In genomic region chr4:64584981-64585557, GRCh38 we compare ENCODE assay signal across 8 cellular contexts.
DNase-seq lines count a peak whose midpoint lies in the region; ATAC-seq, FAIRE-seq and TF ChIP-seq lines count a peak whose summit lies in the region.

No MANE protein-coding gene starts in this region.

- 14% methylated on average over 6 of the region's 6 CpGs for WGBS in SK-N-SH (ENCODE audit: low lambda C conversion rate)

- TF ChIP-seq CTCF in SK-N-SH (IDR thresholded peaks at IDR 0.05): peak; percentile 65

- no peaks in the 10 kb centered on the region for H3K27me3 ChIP-seq in SK-N-SH (ENCODE audit: insufficient read depth)

- no peak for TF ChIP-seq EP300 in SK-N-SH (IDR thresholded peaks at IDR 0.05; ENCODE audit: borderline replicate concordance in 1 of 2, low read depth in 1 of 2, low read length in 1 of 2)

- no peak overlapping the region for H3K4me2 ChIP-seq in SK-N-SH

- H4K20me1 ChIP-seq in SK-N-SH (ENCODE audit: insufficient read depth): no peaks in the 10 kb centered on the region

- peak; percentile 59 for TF ChIP-seq RAD21 in SK-N-SH (IDR thresholded peaks at IDR 0.05; ENCODE audit: low read length)

- peak; percentile 78 for FAIRE-seq in colon (lab: Jason Lieb, UNC)

- H3F3A ChIP-seq in SK-N-SH (replicated peaks; ENCODE audit: insufficient read depth): no peaks in the 10 kb centered on the region

- H2AFZ ChIP-seq in SK-N-SH (ENCODE audit: low read depth): no peak overlapping the region

- POLR2A ChIA-PET in SK-N-SH (lab: Yijun Ruan, JAX): no interaction called here

- no peaks in the 10 kb centered on the region for H3K79me2 ChIP-seq in SK-N-SH (ENCODE audit: insufficient read depth)

- no peak overlapping the region for H3K27ac ChIP-seq in SK-N-SH (ENCODE audit: low read depth in 2 of 2, low read length in 1 of 2)

- no peak overlapping the region for H3K9ac ChIP-seq in SK-N-SH

- no peaks in the 10 kb centered on the region for H3K9me3 ChIP-seq in SK-N-SH

- no peaks in the 10 kb centered on the region for H3K36me3 ChIP-seq in SK-N-SH (replicated peaks in 1 of 2; ENCODE audit: control insufficient read depth in 1 of 2, insufficient read depth in 2 of 2, low read length in 1 of 2)

- H3K4me1 ChIP-seq in SK-N-SH (ENCODE audit: control insufficient read depth in 1 of 2, insufficient read depth in 2 of 2, low read depth in 1 of 2, low read length in 1 of 2): no peaks in the 10 kb centered on the region

- H3K4me3 ChIP-seq in SK-N-SH (ENCODE audit: low read depth in 2 of 2, low read length in 1 of 2): no peak overlapping the region

- CTCF ChIA-PET in SK-N-SH (lab: Yijun Ruan, JAX): interaction anchor here (0.6 to 1.4 kb wide), 5 partner anchors 8 to 46 kb away, joined by 3 to 4 read pairs (median 3); no protein-coding TSS in a partner anchor

- H3K9me2 ChIP-seq in SK-N-SH: no peaks in the 10 kb centered on the region

- DNase-seq in SK-N-SH (peak; percentile 10), NCI-H82 treated with DMSO at 0.1 percent for 48 hours (lab: John Stamatoyannopoulos, UW; ENCODE audit: unreplicated experiment) (peak; percentile 20), myocyte (ENCODE audit: low read depth) (peak; percentile 21), NCI-H226 (no peak)

- ATAC-seq in SK-N-SH treated with all-trans-retinoic acid at 6 μM for 48 hours: no peak
- ATAC-seq in HG02610 (IDR thresholded peaks at IDR 0.05; ENCODE audit: unreplicated experiment): peak; percentile 48
- no peak for ATAC-seq in GM21717 (IDR thresholded peaks at IDR 0.05; ENCODE audit: unreplicated experiment)

TF ChIP-seq in SK-N-SH, 30 proteins besides CTCF, POLR2A, EP300 and RAD21:
- TF ChIP-seq JUND (IDR thresholded peaks at IDR 0.05) (no peak), TAF1 (IDR thresholded peaks at IDR 0.05; ENCODE audit: borderline replicate concordance, low read depth, low read length) (no peak), TEAD4 (IDR thresholded peaks at IDR 0.05; ENCODE audit: borderline replicate concordance, insufficient read depth) (no peak), FOXJ3 (CRISPR knock-in tag; IDR thresholded peaks at IDR 0.05) (no peak), POLR2AphosphoS5 (IDR thresholded peaks at IDR 0.05; ENCODE audit: low read depth, low read length) (no peak), RXRA (IDR thresholded peaks at IDR 0.05; ENCODE audit: borderline replicate concordance, low read depth) (no peak), FOSL2 (IDR thresholded peaks at IDR 0.05; ENCODE audit: borderline replicate concordance, low read depth) (no peak)
TF ChIP-seq in SK-N-SH: peak in this region for 0.

TF ChIP-seq in SK-N-SH treated with all-trans-retinoic acid at 6 μM for 48 hours, 23 proteins besides CTCF, POLR2A, EP300 and RAD21:
- TF ChIP-seq, protein P1, sequence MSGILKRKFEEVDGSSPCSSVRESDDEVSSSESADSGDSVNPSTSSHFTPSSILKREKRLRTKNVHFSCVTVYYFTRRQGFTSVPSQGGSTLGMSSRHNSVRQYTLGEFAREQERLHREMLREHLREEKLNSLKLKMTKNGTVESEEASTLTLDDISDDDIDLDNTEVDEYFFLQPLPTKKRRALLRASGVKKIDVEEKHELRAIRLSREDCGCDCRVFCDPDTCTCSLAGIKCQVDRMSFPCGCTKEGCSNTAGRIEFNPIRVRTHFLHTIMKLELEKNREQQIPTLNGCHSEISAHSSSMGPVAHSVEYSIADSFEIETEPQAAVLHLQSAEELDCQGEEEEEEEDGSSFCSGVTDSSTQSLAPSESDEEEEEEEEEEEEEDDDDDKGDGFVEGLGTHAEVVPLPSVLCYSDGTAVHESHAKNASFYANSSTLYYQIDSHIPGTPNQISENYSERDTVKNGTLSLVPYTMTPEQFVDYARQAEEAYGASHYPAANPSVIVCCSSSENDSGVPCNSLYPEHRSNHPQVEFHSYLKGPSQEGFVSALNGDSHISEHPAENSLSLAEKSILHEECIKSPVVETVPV (CRISPR knock-in tag; IDR thresholded peaks at IDR 0.05): no peak
- TF ChIP-seq ZC3H10 (CRISPR knock-in tag; IDR thresholded peaks at IDR 0.05): no peak
- no peak for TF ChIP-seq CSDC2 (CRISPR knock-in tag; IDR thresholded peaks at IDR 0.05)
- TF ChIP-seq RARB (CRISPR knock-in tag; IDR thresholded peaks at IDR 0.05): no peak
- TF ChIP-seq ARNTL (CRISPR knock-in tag; IDR thresholded peaks at IDR 0.05; ENCODE audit: borderline replicate concordance, low read depth): no peak
- TF ChIP-seq ESRRG (CRISPR knock-in tag; IDR thresholded peaks at IDR 0.05): no peak
- TF ChIP-seq ZNF565 (CRISPR knock-in tag; conservative IDR thresholded peaks at IDR 0.05; ENCODE audit: low read depth): no peak
- no peak for TF ChIP-seq PATZ1 (CRISPR knock-in tag; IDR thresholded peaks at IDR 0.05; ENCODE audit: borderline replicate concordance)
- no peak for TF ChIP-seq TOX (CRISPR knock-in tag; IDR thresholded peaks at IDR 0.05; ENCODE audit: borderline replicate concordance)
